Comparison of ENCODE assay signal across 8 cellular contexts in the genomic region with DNA sequence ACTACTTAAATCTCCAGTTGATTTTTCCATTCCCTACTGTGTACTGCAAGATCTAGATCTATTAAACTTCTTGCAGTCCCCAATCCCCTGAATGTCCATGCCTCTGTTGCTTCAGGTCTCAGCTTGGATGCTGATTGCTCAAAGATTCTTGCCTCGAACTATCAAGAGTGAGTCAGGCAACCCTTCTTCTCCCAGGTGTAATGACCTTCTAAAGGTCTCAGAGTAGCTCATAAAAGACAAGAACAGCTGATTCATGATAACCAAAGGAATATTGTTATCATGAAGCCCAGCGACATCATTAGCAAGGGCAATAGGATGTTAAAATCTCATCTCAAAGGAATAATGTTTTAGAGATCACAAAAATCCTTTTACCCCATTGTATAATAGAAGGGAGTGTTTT. TPM values are rescaled to one million over a fixed set of nuclear protein-coding genes. Genes with fewer than 3 reads are reported as not detected.
"Had no signal": no experiment of that assay in that cellular context is flagged by ENCODE, and none has a peak within 500 bp of the region (broad histone marks: within the 10 kb centered on the region; RNA-seq: fewer than 3 reads in every experiment).

No MANE protein-coding gene starts in this region.

- H3K27ac Mint-ChIP-seq: IgD-negative memory B cell had no signal

- ATAC-seq: HepG2, K562 had no signal

- H3K4me3 ChIP-seq: K562 had no signal

- H3K9me3 Mint-ChIP-seq: IgD-negative memory B cell had no signal

- FAIRE-seq: HepG2, HTR-8/SVneo, K562 had no signal

- H3K27ac ChIP-seq: HL-60 had no signal

- H3K4me3 Mint-ChIP-seq: IgD-negative memory B cell had no signal

- H3K36me3 Mint-ChIP-seq: IgD-negative memory B cell had no signal

- H3K4me1 Mint-ChIP-seq: IgD-negative memory B cell had no signal

- DNase-seq: IMR-90 had no signal

RNA-seq across cellular contexts. Expression of a gene that starts 6.8 kb away (rescaled TPM):
- total RNA-seq: HT-29, HT1080, IMR-90, K562 had no signal
- polyA plus RNA-seq: IgD-negative memory B cell, IMR-90, K562 had no signal
